In the genomic region with DNA sequence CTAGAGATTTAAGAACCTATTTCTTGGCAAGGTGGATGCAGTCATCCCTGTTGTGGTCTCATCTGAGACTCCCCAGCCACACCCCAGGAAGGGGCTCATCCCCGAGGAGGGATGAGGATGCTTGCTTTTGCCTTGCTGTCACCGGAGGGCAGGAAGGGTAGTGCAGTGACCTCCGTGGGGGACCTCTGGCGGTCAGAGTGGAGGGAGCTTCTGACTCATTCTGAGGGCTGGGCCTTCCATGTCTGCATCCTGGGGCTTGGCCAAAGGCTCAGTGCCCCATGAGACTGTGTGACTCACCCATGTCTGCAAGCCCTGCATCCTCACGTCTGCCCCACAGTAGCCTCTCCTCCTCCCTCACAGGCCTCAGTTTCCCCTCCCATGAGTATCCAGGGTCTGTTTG, we compare ENCODE assay signal across 8 cellular contexts. TPM values are rescaled to one million over a fixed set of nuclear protein-coding genes. Genes with fewer than 3 reads are reported as not detected.
DNase-seq lines count a peak whose midpoint lies in the region; ATAC-seq and TF ChIP-seq lines count a peak whose summit lies in the region.

No MANE protein-coding gene starts in this region.

- no peak for ATAC-seq in natural killer cell treated with Interleukin-12 subunit alpha and Interleukin-12 subunit beta and Interleukin-15 and Interleukin-18, amount 100 ng/mL, for 72 hours

- H3K4me3 Mint-ChIP-seq in natural killer cell treated with Interleukin-12 subunit alpha and Interleukin-12 subunit beta and Interleukin-15 and Interleukin-18, amount 100 ng/mL, for 72 hours, result no peak overlapping the region

- no peak overlapping the region for H3K4me3 ChIP-seq in fibroblast of the aortic adventitia (ENCODE audit: low read depth, low read length)

- H3K27me3 Mint-ChIP-seq in natural killer cell treated with Interleukin-12 subunit alpha and Interleukin-12 subunit beta and Interleukin-15 and Interleukin-18, amount 100 ng/mL, for 72 hours, result no peaks in the 10 kb centered on the region

- DNase-seq in RPMI7951 (ENCODE audit: low read depth) (peak; percentile 95), fibroblast of the aortic adventitia (ENCODE audit: low read depth) (peak; percentile 96), renal cortical epithelial cell (ENCODE audit: low read depth) (peak; percentile 95), NCI-H446 treated with DMSO at 0.1 percent for 48 hours (lab: John Stamatoyannopoulos, UW) (no peak), NCI-H748 treated with DMSO at 0.1 percent for 48 hours (lab: John Stamatoyannopoulos, UW) (no peak)
- DNase-seq in natural killer cell treated with Interleukin-12 subunit alpha and Interleukin-12 subunit beta and Interleukin-15 and Interleukin-18, amount 100 ng/mL, for 72 hours (ENCODE audit: low spot score), result no peak
- DNase-seq in activated CD4-positive, alpha-beta T cell treated with anti-CD3 and anti-CD28 coated beads, Interleukin-2, amount 50 U/mL, for 1 hour, result no peak

- no peak overlapping the region for H3K27ac Mint-ChIP-seq in natural killer cell treated with Interleukin-12 subunit alpha and Interleukin-12 subunit beta and Interleukin-15 and Interleukin-18, amount 100 ng/mL, for 72 hours

- H3K36me3 Mint-ChIP-seq in natural killer cell treated with Interleukin-12 subunit alpha and Interleukin-12 subunit beta and Interleukin-15 and Interleukin-18, amount 100 ng/mL, for 72 hours, result peaks cover 1% of the 10 kb centered on the region

- TF ChIP-seq CTCF in GM12874 (IDR thresholded peaks at IDR 0.05; ENCODE audit: insufficient read depth, low read depth, low read length) (peak; percentile 28; the same call in 1 of the 2 replicates), fibroblast of the aortic adventitia (IDR thresholded peaks at IDR 0.05; ENCODE audit: insufficient read depth, low read length) (peak; percentile 71)

- no peaks in the 10 kb centered on the region for H3K9me3 Mint-ChIP-seq in natural killer cell treated with Interleukin-12 subunit alpha and Interleukin-12 subunit beta and Interleukin-15 and Interleukin-18, amount 100 ng/mL, for 72 hours

- H3K4me1 Mint-ChIP-seq in natural killer cell treated with Interleukin-12 subunit alpha and Interleukin-12 subunit beta and Interleukin-15 and Interleukin-18, amount 100 ng/mL, for 72 hours (ENCODE audit: low read depth in 2 of 2), result peaks cover 0 to 1% of the 10 kb centered on the region in 2 donors

RNA-seq across cellular contexts. Expression of gene UQCC2, which starts 38.7 kb away (rescaled TPM):
- total RNA-seq in RPMI7951 (2014; rRNA removed; shearing (Covaris generic)), result 58.2 and 66.4 TPM in 2 replicates
- 7.0 and 20.2 TPM in 2 replicates for total RNA-seq in fibroblast of the aortic adventitia (ENCODE audit: low replicate concordance)
- 10.5 and 40.5 TPM in 2 replicates for total RNA-seq in renal cortical epithelial cell
- total RNA-seq in natural killer cell treated with Interleukin-12 subunit alpha and Interleukin-12 subunit beta and Interleukin-15 and Interleukin-18, amount 100 ng/mL, for 72 hours, result 10 to 100 TPM; 44.9 to 53.1 TPM

RNA-seq across cellular contexts. Expression of gene ITPR3, which starts 51.7 kb away (rescaled TPM):
- 24.4 and 27.9 TPM in 2 replicates for total RNA-seq in RPMI7951 (2014; rRNA removed; shearing (Covaris generic))
- 13.4 and 91.2 TPM in 2 replicates for total RNA-seq in fibroblast of the aortic adventitia (ENCODE audit: low replicate concordance)
- 76.9 and 173 TPM in 2 replicates for total RNA-seq in renal cortical epithelial cell
- 10 to 100 TPM; 27.6 to 77.6 TPM for total RNA-seq in natural killer cell treated with Interleukin-12 subunit alpha and Interleukin-12 subunit beta and Interleukin-15 and Interleukin-18, amount 100 ng/mL, for 72 hours

Comparison
In these comparisons a context has a peak if more than half of its experiments do, and no peak if none do; other contexts are left out.
1. DNase-seq: peak in RPMI7951 (single experiment), fibroblast of the aortic adventitia (single experiment) and renal cortical epithelial cell (single experiment); none in NCI-H446 treated with DMSO at 0.1 percent for 48 hours (single experiment), natural killer cell treated with Interleukin-12 subunit alpha and Interleukin-12 subunit beta and Interleukin-15 and Interleukin-18, amount 100 ng/mL, for 72 hours (single experiment), NCI-H748 treated with DMSO at 0.1 percent for 48 hours (single experiment) and activated CD4-positive, alpha-beta T cell treated with anti-CD3 and anti-CD28 coated beads, Interleukin-2, amount 50 U/mL, for 1 hour (single experiment).